Comparison of ENCODE assay signal across 16 cellular contexts in genomic region chr6:2958802-2959201, GRCh38. TPM values are rescaled to one million over a fixed set of nuclear protein-coding genes. Genes with fewer than 3 reads are reported as not detected.
DNase-seq lines count a peak whose midpoint lies in the region; ATAC-seq and TF ChIP-seq lines count a peak whose summit lies in the region.
"Had no signal": no experiment of that assay in that cellular context is flagged by ENCODE, and none has a peak within 500 bp of the region (broad histone marks: within the 10 kb centered on the region; RNA-seq: fewer than 3 reads in every experiment).

No MANE protein-coding gene starts in this region.

- no peaks in the 10 kb centered on the region for H3K27me3 ChIP-seq in left ventricle myocardium inferior (ENCODE audit: low read depth)
- no peaks in the 10 kb centered on the region for H3K27me3 ChIP-seq in upper lobe of right lung

- peaks cover 66% of the 10 kb centered on the region for H3K4me1 Mint-ChIP-seq in dendritic cell treated with granulocyte-macrophage colony-stimulating factor and Interleukin-4, amounts not matched to agents 40 ng/mL and 50 ng/mL, for 4 days (ENCODE audit: low read depth)
- H3K4me1 Mint-ChIP-seq in natural killer cell treated with Interleukin-12 subunit alpha and Interleukin-12 subunit beta and Interleukin-15 and Interleukin-18, amount 100 ng/mL, for 72 hours (ENCODE audit: low read depth in 2 of 2) = peaks cover 25 to 40% of the 10 kb centered on the region in 2 donors

- no peak for ATAC-seq in Right ventricle myocardium superior (ENCODE audit: poor library complexity)
- ATAC-seq in natural killer cell treated with Interleukin-12 subunit alpha and Interleukin-12 subunit beta and Interleukin-15 and Interleukin-18, amount 100 ng/mL, for 72 hours = no peak
- peak; percentile 9 for ATAC-seq in upper lobe of right lung
- ATAC-seq in HG03097 (IDR thresholded peaks at IDR 0.05; ENCODE audit: low FRiP score, unreplicated experiment) = no peak
- ATAC-seq: HCT116 had no signal

- no peaks in the 10 kb centered on the region for H3K9me3 Mint-ChIP-seq in dendritic cell treated with granulocyte-macrophage colony-stimulating factor and Interleukin-4, amounts not matched to agents 40 ng/mL and 50 ng/mL, for 4 days
- H3K9me3 Mint-ChIP-seq in natural killer cell treated with Interleukin-12 subunit alpha and Interleukin-12 subunit beta and Interleukin-15 and Interleukin-18, amount 100 ng/mL, for 72 hours = no peaks in the 10 kb centered on the region

- peaks cover 30% of the 10 kb centered on the region for H3K36me3 ChIP-seq in left ventricle myocardium inferior
- H3K36me3 ChIP-seq in upper lobe of right lung = peaks cover 25% of the 10 kb centered on the region

- TF ChIP-seq CTCF in left ventricle myocardium inferior (IDR thresholded peaks at IDR 0.05; ENCODE audit: borderline replicate concordance) = no peak
- no peak for TF ChIP-seq CTCF in upper lobe of right lung (IDR thresholded peaks at IDR 0.05)

- H3K27ac ChIP-seq in left ventricle myocardium inferior (replicated peaks) (peak overlapping the region; percentile 93), upper lobe of right lung (peak overlapping the region; percentile 78)

- no peaks in the 10 kb centered on the region for H3K27me3 Mint-ChIP-seq in dendritic cell treated with granulocyte-macrophage colony-stimulating factor and Interleukin-4, amounts not matched to agents 40 ng/mL and 50 ng/mL, for 4 days
- no peaks in the 10 kb centered on the region for H3K27me3 Mint-ChIP-seq in natural killer cell treated with Interleukin-12 subunit alpha and Interleukin-12 subunit beta and Interleukin-15 and Interleukin-18, amount 100 ng/mL, for 72 hours

- H3K27ac Mint-ChIP-seq in dendritic cell treated with granulocyte-macrophage colony-stimulating factor and Interleukin-4, amounts not matched to agents 40 ng/mL and 50 ng/mL, for 4 days = peak overlapping the region; percentile 86
- peak overlapping the region; percentile 57 to 63 for H3K27ac Mint-ChIP-seq in natural killer cell treated with Interleukin-12 subunit alpha and Interleukin-12 subunit beta and Interleukin-15 and Interleukin-18, amount 100 ng/mL, for 72 hours

- H3K4me3 ChIP-seq in left ventricle myocardium inferior (no peak overlapping the region), upper lobe of right lung (no peak overlapping the region)

- intact Hi-C loops in left ventricle myocardium inferior (cut with micrococcal nuclease) = no loop called here
- intact Hi-C loops in Right ventricle myocardium superior (cut with DNase I) = no loop called here
- intact Hi-C loops in dendritic cell treated with granulocyte-macrophage colony-stimulating factor and Interleukin-4, amounts not matched to agents 40 ng/mL and 50 ng/mL, for 4 days (cut with micrococcal nuclease) = no loop called here
- intact Hi-C loops in upper lobe of right lung (cut with DNase I) = no loop called here

- H3K9me3 ChIP-seq in left ventricle myocardium inferior (replicated peaks) (no peaks in the 10 kb centered on the region), upper lobe of right lung (no peaks in the 10 kb centered on the region)

- H3K4me3 Mint-ChIP-seq in dendritic cell treated with granulocyte-macrophage colony-stimulating factor and Interleukin-4, amounts not matched to agents 40 ng/mL and 50 ng/mL, for 4 days = no peak overlapping the region
- peak overlapping the region; percentile 25 for H3K4me3 Mint-ChIP-seq in natural killer cell treated with Interleukin-12 subunit alpha and Interleukin-12 subunit beta and Interleukin-15 and Interleukin-18, amount 100 ng/mL, for 72 hours

- no peak for DNase-seq in left ventricle myocardium inferior
- DNase-seq in Right ventricle myocardium superior = no peak
- no peak for DNase-seq in natural killer cell treated with Interleukin-12 subunit alpha and Interleukin-12 subunit beta and Interleukin-15 and Interleukin-18, amount 100 ng/mL, for 72 hours (ENCODE audit: low spot score)
- no peak for DNase-seq in upper lobe of right lung
- no peak for DNase-seq in stimulated activated CD4-positive, alpha-beta T cell treated with anti-CD3 and anti-CD28 coated beads, Interleukin-2, amount 100 ng/mL, for 24 hours
- no peak for DNase-seq in HuH-7 (ENCODE audit: low spot score)
- DNase-seq: activated effector memory CD4-positive, alpha-beta T cell treated with Interleukin-2 at 50 U/mL for 16 hours; KG1; MV-4-11; NCI-H187; NCI-H2227 treated with DMSO at 0.1 percent for 48 hours; NCI-H82; T-helper 2 cell had no signal

- peaks cover 68% of the 10 kb centered on the region for H3K36me3 Mint-ChIP-seq in dendritic cell treated with granulocyte-macrophage colony-stimulating factor and Interleukin-4, amounts not matched to agents 40 ng/mL and 50 ng/mL, for 4 days (ENCODE audit: low read depth)
- H3K36me3 Mint-ChIP-seq in natural killer cell treated with Interleukin-12 subunit alpha and Interleukin-12 subunit beta and Interleukin-15 and Interleukin-18, amount 100 ng/mL, for 72 hours = no peaks in the 10 kb centered on the region

- H3K4me1 ChIP-seq in left ventricle myocardium inferior (peaks cover 77% of the 10 kb centered on the region), upper lobe of right lung (peaks cover 64% of the 10 kb centered on the region)

RNA-seq across cellular contexts. Expression of gene SERPINB6, which starts 12.6 kb away (rescaled TPM):
- 233 TPM for total RNA-seq in left ventricle myocardium inferior
- 265 TPM for total RNA-seq in Right ventricle myocardium superior
- total RNA-seq in natural killer cell treated with Interleukin-12 subunit alpha and Interleukin-12 subunit beta and Interleukin-15 and Interleukin-18, amount 100 ng/mL, for 72 hours = 100 to 1,000 TPM; 158 to 170 TPM
- 157 TPM for total RNA-seq in upper lobe of right lung

RNA-seq across cellular contexts. Expression of gene NQO2, which starts 40.9 kb away (rescaled TPM):
- total RNA-seq in left ventricle myocardium inferior = 51.1 TPM
- total RNA-seq in Right ventricle myocardium superior = 70.5 TPM
- total RNA-seq in natural killer cell treated with Interleukin-12 subunit alpha and Interleukin-12 subunit beta and Interleukin-15 and Interleukin-18, amount 100 ng/mL, for 72 hours = 10 to 100 TPM; 18.0 to 35.1 TPM
- 20.6 TPM for total RNA-seq in upper lobe of right lung

RNA-seq across cellular contexts. Expression of gene SERPINB9, which starts 55.7 kb away (rescaled TPM):
- total RNA-seq in left ventricle myocardium inferior = 3.5 TPM
- total RNA-seq in Right ventricle myocardium superior = 2.9 TPM
- 100 to 1,000 TPM in 1 of 2 donors, 10 to 100 TPM in 1; 59.0 to 159 TPM for total RNA-seq in natural killer cell treated with Interleukin-12 subunit alpha and Interleukin-12 subunit beta and Interleukin-15 and Interleukin-18, amount 100 ng/mL, for 72 hours
- total RNA-seq in upper lobe of right lung = 12.4 TPM
